In genomic region chr19:3058009-3058820, GRCh38 we compare ENCODE assay signal across 1 cellular context.
TF ChIP-seq lines count a peak whose summit lies in the region.

No MANE protein-coding gene starts in this region.

TF ChIP-seq in IMR-90, 13 proteins besides CTCF, POLR2A, EP300 and RAD21:
- TF ChIP-seq SMC3 (IDR thresholded peaks at IDR 0.05; ENCODE audit: low read depth, low read length) (no peak), ELK1 (IDR thresholded peaks at IDR 0.05; ENCODE audit: borderline replicate concordance, low read depth, low read length) (no peak), MXI1 (IDR thresholded peaks at IDR 0.05; ENCODE audit: borderline replicate concordance, low read depth, low read length) (no peak), RFX5 (IDR thresholded peaks at IDR 0.05; ENCODE audit: low read depth, low read length) (no peak), BHLHE40 (IDR thresholded peaks at IDR 0.05; ENCODE audit: low read depth, low read length) (no peak), MAZ (IDR thresholded peaks at IDR 0.05; ENCODE audit: borderline replicate concordance, low read depth, low read length) (no peak), NFE2L2 (IDR thresholded peaks at IDR 0.05; ENCODE audit: low read depth, low read length) (no peak), MAFK (IDR thresholded peaks at IDR 0.05; ENCODE audit: low read depth, low read length) (no peak), RCOR1 (IDR thresholded peaks at IDR 0.05; ENCODE audit: insufficient replicate concordance, low read length) (no peak), CHD1 (IDR thresholded peaks at IDR 0.05; ENCODE audit: low read depth, low read length) (no peak), CEBPB (IDR thresholded peaks at IDR 0.05; ENCODE audit: low read depth, low read length) (no peak), USF2 (IDR thresholded peaks at IDR 0.05; ENCODE audit: low read depth, low read length) (no peak), FOS (IDR thresholded peaks at IDR 0.05; ENCODE audit: low read depth, low read length) (no peak)
